18 cellular contexts compared by ENCODE assay signal in the genomic region with DNA sequence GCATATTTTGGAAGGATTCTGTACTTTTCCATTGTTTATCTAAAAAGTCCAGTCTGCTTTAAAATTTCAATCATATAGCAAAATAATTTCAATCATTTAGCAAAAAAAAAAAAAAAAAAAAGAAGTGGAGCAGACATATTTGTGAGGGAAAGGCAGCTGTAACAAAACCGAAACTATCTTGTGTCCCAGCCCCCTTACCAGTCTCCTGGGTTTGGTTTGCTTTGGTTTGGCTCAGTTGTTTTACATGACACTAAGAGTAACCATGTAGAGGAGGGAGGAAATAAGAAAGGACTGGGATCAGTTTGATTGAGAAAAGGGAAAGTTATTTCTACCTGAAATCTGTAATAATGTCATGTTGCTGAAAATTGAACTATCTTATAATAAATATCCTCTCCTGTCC.
DNase-seq lines count a peak whose midpoint lies in the region; ATAC-seq, FAIRE-seq and TF ChIP-seq lines count a peak whose summit lies in the region.
"Had no signal": no experiment of that assay in that cellular context is flagged by ENCODE, and none has a peak within 500 bp of the region (broad histone marks: within the 10 kb centered on the region; RNA-seq: fewer than 3 reads in every experiment).

No MANE protein-coding gene starts in this region.

- no peak overlapping the region for H3K4me3 Mint-ChIP-seq in natural killer cell
- H3K4me3 Mint-ChIP-seq: B cell; CD4-positive, alpha-beta T cell; H9 had no signal

- H3K79me2 ChIP-seq in DND-41 (ENCODE audit: insufficient read depth, low read length): no peaks in the 10 kb centered on the region

- WGBS in psoas muscle, 3 donors: 85 to 88% (median 87%) methylated on average over 1 of the region's 1 CpG

- no peaks in the 10 kb centered on the region for H3K36me3 Mint-ChIP-seq in natural killer cell

- DNase-seq in DND-41 (peak; percentile 68), M059J (ENCODE audit: low read depth) (peak; percentile 28), RPMI8226 (peak; percentile 11), myocyte (ENCODE audit: low read depth) (peak; percentile 4), frontal cortex (ENCODE audit: low spot score in 2 of 2) (no peak), psoas muscle (no peak), natural killer cell (no peak), NCI-H2029 treated with DMSO at 0.1 percent for 48 hours (lab: John Stamatoyannopoulos, UW) (no peak)
- DNase-seq: C1 segment of cervical spinal cord; Calu3; CD4-positive, alpha-beta T cell; DMS 273 treated with DMSO at 0.1 percent for 48 hours; GOT3; H9 had no signal

- peak overlapping the region; percentile 71 for H2AFZ ChIP-seq in DND-41 (ENCODE audit: low read depth, low read length)

- peaks cover 0 to 3% of the 10 kb centered on the region in 2 donors for H3K27me3 Mint-ChIP-seq in natural killer cell (ENCODE audit: low read depth in 2 of 2)
- H3K27me3 Mint-ChIP-seq: CD4-positive, alpha-beta T cell had no signal

- no peaks in the 10 kb centered on the region for H4K20me1 ChIP-seq in DND-41 (ENCODE audit: insufficient read depth, low read length)

- H3K27me3 ChIP-seq in DND-41 (ENCODE audit: insufficient read depth, low read length, poor library complexity) (no peaks in the 10 kb centered on the region), psoas muscle (ENCODE audit: insufficient read depth in 3 of 3, low read length in 2 of 3) (no peaks in the 10 kb centered on the region)

- intact Hi-C loops in psoas muscle (cut with DNase I) (no loop called here), natural killer cell (cut with micrococcal nuclease) (no loop called here)

- H3K36me3 ChIP-seq in DND-41 (ENCODE audit: insufficient read depth, low read length) (no peaks in the 10 kb centered on the region), psoas muscle (ENCODE audit: insufficient read depth in 1 of 2, low read depth in 1 of 2) (no peaks in the 10 kb centered on the region)

- H3K9me3 ChIP-seq in DND-41 (ENCODE audit: insufficient read depth, low read length, severe bottlenecking): peaks cover 25% of the 10 kb centered on the region
- H3K9me3 ChIP-seq in psoas muscle: no peaks in the 10 kb centered on the region

- H3K4me1 ChIP-seq in DND-41 (ENCODE audit: insufficient read depth, low read length) (peaks cover 70% of the 10 kb centered on the region), psoas muscle (no peaks in the 10 kb centered on the region)

- ATAC-seq in DND-41 (ENCODE audit: insufficient read depth, low read depth) (peak; percentile 66), psoas muscle (no peak), natural killer cell (no peak)
- ATAC-seq: GM12878 had no signal

- no peak for TF ChIP-seq CTCF in DND-41 (IDR thresholded peaks at IDR 0.05; ENCODE audit: borderline replicate concordance, extremely low read depth, low read length, poor library complexity, severe bottlenecking)
- TF ChIP-seq CTCF in psoas muscle (IDR thresholded peaks at IDR 0.05): no peak
- TF ChIP-seq CTCF in natural killer cell (IDR thresholded peaks at IDR 0.05): no peak

- no peak overlapping the region for H3K27ac Mint-ChIP-seq in natural killer cell
- H3K27ac Mint-ChIP-seq: B cell; CD4-positive, alpha-beta T cell; H9 had no signal

- H3K4me2 ChIP-seq in DND-41 (ENCODE audit: insufficient read depth, low read length): peak overlapping the region; percentile 39

- H3K4me1 Mint-ChIP-seq in natural killer cell: no peaks in the 10 kb centered on the region
- H3K4me1 Mint-ChIP-seq: B cell had no signal

- H3K9ac ChIP-seq in DND-41 (ENCODE audit: low read depth, low read length): peak overlapping the region; percentile 25

- H3K4me3 ChIP-seq in DND-41 (ENCODE audit: low read depth in 1 of 2, low read length in 2 of 2): no peak overlapping the region
- H3K4me3 ChIP-seq in psoas muscle: no peak overlapping the region
- H3K4me3 ChIP-seq: GM12878 had no signal

- no peak for FAIRE-seq in frontal cortex (lab: Jason Lieb, UNC)
- FAIRE-seq: GM12878, GM18507 had no signal

- peak overlapping the region; percentile 81 for H3K27ac ChIP-seq in DND-41 (ENCODE audit: low read length)
- no peak overlapping the region for H3K27ac ChIP-seq in psoas muscle
- H3K27ac ChIP-seq: HL-60 had no signal

- H3K9me3 Mint-ChIP-seq in natural killer cell: no peaks in the 10 kb centered on the region

Comparison
In these comparisons a context has a peak if more than half of its experiments do, and no peak if none do; other contexts are left out.
1. DNase-seq: peak in DND-41 (single experiment), M059J (single experiment), RPMI8226 (single experiment) and myocyte (single experiment); none in frontal cortex (0 of 2), psoas muscle (0 of 2), natural killer cell (single experiment) and NCI-H2029 treated with DMSO at 0.1 percent for 48 hours (single experiment).